Comparison of ENCODE assay signal across 21 cellular contexts in the genomic region with DNA sequence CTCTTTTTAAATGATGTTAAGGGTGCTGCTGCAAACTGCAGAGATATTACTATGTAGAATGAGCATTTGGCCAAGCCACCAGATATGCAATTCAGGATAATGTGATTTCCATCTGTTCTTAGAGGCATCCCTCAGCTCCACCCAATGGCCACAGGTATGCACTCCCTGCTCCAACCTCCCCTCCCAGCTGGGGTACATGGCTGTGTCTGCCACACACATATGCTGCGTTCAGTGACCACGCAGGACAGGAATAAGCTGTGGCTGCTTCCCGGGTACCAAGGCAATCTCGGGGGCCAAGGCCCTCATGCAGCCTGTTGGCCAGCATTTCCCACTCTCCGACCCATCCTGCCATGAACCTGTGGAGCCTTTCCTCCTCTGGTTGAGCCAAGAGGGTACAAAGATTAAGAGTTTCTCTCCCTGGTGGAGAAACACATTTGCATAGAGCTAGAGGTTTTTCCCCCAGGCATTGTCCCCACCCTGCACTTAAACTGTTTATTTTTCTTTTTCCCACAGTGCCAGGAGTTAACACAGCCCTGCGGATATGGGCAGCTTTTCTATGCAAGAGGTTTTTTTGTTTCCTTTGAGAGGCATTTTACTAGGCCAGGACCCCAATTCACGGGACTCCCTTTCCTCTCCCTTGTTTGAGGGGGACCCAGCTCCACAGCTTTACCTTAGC.
DNase-seq lines count a peak whose midpoint lies in the region; ATAC-seq lines count a peak whose summit lies in the region.
"Had no signal": no experiment of that assay in that cellular context is flagged by ENCODE, and none has a peak within 500 bp of the region (broad histone marks: within the 10 kb centered on the region; RNA-seq: fewer than 3 reads in every experiment).

No MANE protein-coding gene starts in this region.

- H3K4me3 Mint-ChIP-seq in activated T-cell treated with anti-CD3 and anti-CD28 coated beads, Interleukin-2, amount 50 U/mL, for 72 hours: no peak overlapping the region
- no peak overlapping the region for H3K4me3 Mint-ChIP-seq in activated CD4-positive, alpha-beta memory T cell treated with anti-CD3 and anti-CD28 coated beads for 36 hours
- H3K4me3 Mint-ChIP-seq: activated naive CD8-positive, alpha-beta T cell treated with anti-CD3 and anti-CD28 coated beads, Interleukin-2, amount 10 ng/mL, durations not matched to agents 7 days and 5 days; neural crest cell; stimulated activated memory B cell treated with anti-CD40 and anti-IgM and Interleukin-4, amounts not matched to agents 10 μg/mL and 1 μg/mL and 100 μg/mL, for 72 hours had no signal

- H3K4me3 ChIP-seq in ACC112 (ENCODE audit: low read depth, low read length) (peak overlapping the region; percentile 52), HAP-1 (no peak overlapping the region)
- H3K4me3 ChIP-seq: BLaER1 treated with 17β-estradiol and CSF1 and Interleukin-3, amounts not matched to agents 10 nM and 100 nM; body of pancreas; left ventricle myocardium inferior; thoracic aorta had no signal

- H3K27me3 Mint-ChIP-seq in activated T-cell treated with anti-CD3 and anti-CD28 coated beads, Interleukin-2, amount 50 U/mL, for 72 hours (ENCODE audit: low read depth): no peaks in the 10 kb centered on the region
- H3K27me3 Mint-ChIP-seq in activated CD4-positive, alpha-beta memory T cell treated with anti-CD3 and anti-CD28 coated beads for 36 hours: peaks cover 1% of the 10 kb centered on the region
- H3K27me3 Mint-ChIP-seq: activated naive CD8-positive, alpha-beta T cell treated with anti-CD3 and anti-CD28 coated beads, Interleukin-2, amount 10 ng/mL, durations not matched to agents 7 days and 5 days; stimulated activated memory B cell treated with anti-CD40 and anti-IgM and Interleukin-4, amounts not matched to agents 10 μg/mL and 1 μg/mL and 100 μg/mL, for 72 hours had no signal

- no peak overlapping the region for H3K27ac ChIP-seq in ACC112 (ENCODE audit: low read depth, low read length)
- H3K27ac ChIP-seq: BLaER1 treated with 17β-estradiol and CSF1 and Interleukin-3, amounts not matched to agents 10 nM and 100 nM; body of pancreas; left ventricle myocardium inferior; thoracic aorta had no signal

- no peak overlapping the region for H3K27ac Mint-ChIP-seq in activated T-cell treated with anti-CD3 and anti-CD28 coated beads, Interleukin-2, amount 50 U/mL, for 72 hours
- H3K27ac Mint-ChIP-seq in activated CD4-positive, alpha-beta memory T cell treated with anti-CD3 and anti-CD28 coated beads for 36 hours: no peak overlapping the region
- H3K27ac Mint-ChIP-seq: activated naive CD8-positive, alpha-beta T cell treated with anti-CD3 and anti-CD28 coated beads, Interleukin-2, amount 10 ng/mL, durations not matched to agents 7 days and 5 days; stimulated activated memory B cell treated with anti-CD40 and anti-IgM and Interleukin-4, amounts not matched to agents 10 μg/mL and 1 μg/mL and 100 μg/mL, for 72 hours had no signal

- intact Hi-C loops in activated CD4-positive, alpha-beta memory T cell treated with anti-CD3 and anti-CD28 coated beads for 36 hours (cut with micrococcal nuclease): no loop called here

- no peaks in the 10 kb centered on the region for H3K4me1 ChIP-seq in ACC112 (ENCODE audit: control insufficient read depth, insufficient read depth, low read length, unreplicated experiment)
- H3K4me1 ChIP-seq in HAP-1: no peaks in the 10 kb centered on the region
- H3K4me1 ChIP-seq: BLaER1 treated with 17β-estradiol and CSF1 and Interleukin-3, amounts not matched to agents 10 nM and 100 nM; left ventricle myocardium inferior had no signal

- H3K79me2 ChIP-seq in ACC112 (ENCODE audit: control insufficient read depth, insufficient read depth, low read length, unreplicated experiment): no peaks in the 10 kb centered on the region

- H3K27me3 ChIP-seq in ACC112 (ENCODE audit: insufficient read depth, low read length) (no peaks in the 10 kb centered on the region), HAP-1 (ENCODE audit: low read depth) (no peaks in the 10 kb centered on the region)
- H3K27me3 ChIP-seq: BLaER1 treated with 17β-estradiol and CSF1 and Interleukin-3, amounts not matched to agents 10 nM and 100 nM; body of pancreas had no signal

- H3K9me3 ChIP-seq in HAP-1: no peaks in the 10 kb centered on the region
- H3K9me3 ChIP-seq: body of pancreas had no signal

- CTCF ChIA-PET in activated CD4-positive, alpha-beta memory T cell treated with anti-CD3 and anti-CD28 coated beads for 36 hours (lab: Charles Lee): no interaction called here

- no peaks in the 10 kb centered on the region for H3K36me3 Mint-ChIP-seq in activated T-cell treated with anti-CD3 and anti-CD28 coated beads, Interleukin-2, amount 50 U/mL, for 72 hours (ENCODE audit: insufficient read depth in 2 of 2)
- no peaks in the 10 kb centered on the region for H3K36me3 Mint-ChIP-seq in activated CD4-positive, alpha-beta memory T cell treated with anti-CD3 and anti-CD28 coated beads for 36 hours
- H3K36me3 Mint-ChIP-seq: activated naive CD8-positive, alpha-beta T cell treated with anti-CD3 and anti-CD28 coated beads, Interleukin-2, amount 10 ng/mL, durations not matched to agents 7 days and 5 days; stimulated activated memory B cell treated with anti-CD40 and anti-IgM and Interleukin-4, amounts not matched to agents 10 μg/mL and 1 μg/mL and 100 μg/mL, for 72 hours had no signal

- peaks cover 0 to 2% of the 10 kb centered on the region in 2 donors for H3K9me3 Mint-ChIP-seq in activated T-cell treated with anti-CD3 and anti-CD28 coated beads, Interleukin-2, amount 50 U/mL, for 72 hours
- peaks cover 11% of the 10 kb centered on the region for H3K9me3 Mint-ChIP-seq in activated CD4-positive, alpha-beta memory T cell treated with anti-CD3 and anti-CD28 coated beads for 36 hours

- H3K36me3 ChIP-seq in ACC112 (ENCODE audit: insufficient read depth, low read length): no peaks in the 10 kb centered on the region
- H3K36me3 ChIP-seq in HAP-1 (replicated peaks): no peaks in the 10 kb centered on the region
- H3K36me3 ChIP-seq: BLaER1 treated with 17β-estradiol and CSF1 and Interleukin-3, amounts not matched to agents 10 nM and 100 nM; left ventricle myocardium inferior; thoracic aorta had no signal

- DNase-seq in RPMI7951 (ENCODE audit: low read depth) (peak; percentile 25), HAP-1 (ENCODE audit: low spot score in 2 of 2) (no peak)
- no peak for DNase-seq in activated CD4-positive, CD25-positive, alpha-beta regulatory T cell treated with anti-CD3 and anti-CD28 coated beads, Interleukin-2, amount 50 U/mL, for 72 hours
- DNase-seq in activated T-cell treated with anti-CD3 and anti-CD28 coated beads, Interleukin-2, amount 50 U/mL, for 72 hours: no peak
- DNase-seq in activated CD4-positive, alpha-beta memory T cell treated with anti-CD3 and anti-CD28 coated beads for 36 hours: no peak
- DNase-seq: ACHN; activated naive CD8-positive, alpha-beta T cell treated with anti-CD3 and anti-CD28 coated beads, Interleukin-2, amount 10 ng/mL, durations not matched to agents 7 days and 5 days; body of pancreas; Calu3; KBM-7; left ventricle myocardium inferior; NCI-H1092; SIG-M5; stimulated activated CD4-positive, alpha-beta T cell treated with anti-CD3 and anti-CD28 coated beads, Interleukin-1b, Interleukin-23, amount 100 ng/mL, for 48 hours had no signal

- POLR2A ChIA-PET in activated CD4-positive, alpha-beta memory T cell treated with anti-CD3 and anti-CD28 coated beads for 36 hours (lab: Charles Lee): no interaction called here

- ATAC-seq in GM19452 (IDR thresholded peaks at IDR 0.05; ENCODE audit: unreplicated experiment): peak; percentile 7
- peak; percentile 13 for ATAC-seq in HG03175 (IDR thresholded peaks at IDR 0.05; ENCODE audit: unreplicated experiment)
- no peak for ATAC-seq in activated T-cell treated with anti-CD3 and anti-CD28 coated beads, Interleukin-2, amount 50 U/mL, for 72 hours (replicated peaks in 1 of 2)
- ATAC-seq: body of pancreas; stimulated activated memory B cell treated with anti-CD40 and anti-IgM and Interleukin-4, amounts not matched to agents 10 μg/mL and 1 μg/mL and 100 μg/mL, for 72 hours had no signal

- peak overlapping the region; percentile 70 for H2AFZ ChIP-seq in ACC112 (ENCODE audit: low read length, unreplicated experiment)

- no peaks in the 10 kb centered on the region for H3K4me1 Mint-ChIP-seq in activated T-cell treated with anti-CD3 and anti-CD28 coated beads, Interleukin-2, amount 50 U/mL, for 72 hours (ENCODE audit: low read depth)
- H3K4me1 Mint-ChIP-seq in activated CD4-positive, alpha-beta memory T cell treated with anti-CD3 and anti-CD28 coated beads for 36 hours (ENCODE audit: low read depth): no peaks in the 10 kb centered on the region
- H3K4me1 Mint-ChIP-seq: activated naive CD8-positive, alpha-beta T cell treated with anti-CD3 and anti-CD28 coated beads, Interleukin-2, amount 10 ng/mL, durations not matched to agents 7 days and 5 days; neural crest cell; stimulated activated memory B cell treated with anti-CD40 and anti-IgM and Interleukin-4, amounts not matched to agents 10 μg/mL and 1 μg/mL and 100 μg/mL, for 72 hours had no signal

- in situ Hi-C loops in HAP-1 (cut with MboI; ENCODE audit: low sequenced_read_pairs): no loop called here

Comparison
In these comparisons a context has a peak if more than half of its experiments do, and no peak if none do; other contexts are left out.
1. ATAC-seq: peak in GM19452 (single experiment) and HG03175 (single experiment); none in activated T-cell treated with anti-CD3 and anti-CD28 coated beads, Interleukin-2, amount 50 U/mL, for 72 hours (0 of 2).